In genomic region chr5:40507095-40507494, GRCh38 we compare ENCODE assay signal across 18 cellular contexts.
DNase-seq lines count a peak whose midpoint lies in the region; ATAC-seq and TF ChIP-seq lines count a peak whose summit lies in the region.
"Had no signal": no experiment of that assay in that cellular context is flagged by ENCODE, and none has a peak within 500 bp of the region (broad histone marks: within the 10 kb centered on the region; RNA-seq: fewer than 3 reads in every experiment).

No MANE protein-coding gene starts in this region.

- H3K9ac ChIP-seq in mammary epithelial cell (ENCODE audit: insufficient read depth, low read length) (no peak overlapping the region), Loucy (ENCODE audit: low read depth, low read length, poor library complexity, severe bottlenecking) (no peak overlapping the region)

- H3K36me3 Mint-ChIP-seq in MCF 10A (ENCODE audit: insufficient read depth, unreplicated experiment), result no peaks in the 10 kb centered on the region
- H3K36me3 Mint-ChIP-seq: IgD-negative memory B cell had no signal

- dilution Hi-C loops in mammary epithelial cell (cut with HindIII; ENCODE audit: low sequenced_read_pairs), result no loop called here

- intact Hi-C loops in mammary epithelial cell (cut with micrococcal nuclease), result loop anchor here (1.0 to 5.0 kb wide), 4 partner anchors 172 to 560 kb away; partner anchors contain the start of gene PTGER4
- intact Hi-C loops in MCF 10A (cut with micrococcal nuclease), result loop anchor here (1.0 to 5.0 kb wide), 5 partner anchors 172 to 795 kb away; partner anchors contain the start of gene PTGER4
- intact Hi-C loops in upper lobe of right lung (cut with DNase I), result no loop called here

- BruUV-seq in mammary epithelial cell (replicated peaks; lab: Mats Ljungman, UMichigan) (no TSS peak), MCF 10A (replicated peaks; lab: Mats Ljungman, UMichigan) (no TSS peak)

- H2AFZ ChIP-seq in mammary epithelial cell (ENCODE audit: low read depth, low read length) (no peak overlapping the region), Loucy (ENCODE audit: low read length) (no peak overlapping the region)

- no peaks in the 10 kb centered on the region for H3K9me3 ChIP-seq in mammary epithelial cell (replicated peaks; ENCODE audit: insufficient read depth, low read length)
- no peaks in the 10 kb centered on the region for H3K9me3 ChIP-seq in Loucy (ENCODE audit: insufficient read depth, low read depth, low read length)
- H3K9me3 ChIP-seq in upper lobe of right lung, result no peaks in the 10 kb centered on the region
- no peaks in the 10 kb centered on the region for H3K9me3 ChIP-seq in MG63
- H3K9me3 ChIP-seq: stomach, uterus had no signal

- 0 out of 2 replicates have a peak, but pooled peaks cover 2% of the 10 kb centered on the region for H3F3A ChIP-seq in Loucy (ENCODE audit: low read depth)

- H3K9me2 ChIP-seq in Loucy (replicated peaks; ENCODE audit: low read depth, low read length), result no peaks in the 10 kb centered on the region

- H4K20me1 ChIP-seq in mammary epithelial cell (ENCODE audit: insufficient read depth, low read length) (no peaks in the 10 kb centered on the region), Loucy (ENCODE audit: insufficient read depth, low read length, poor library complexity, severe bottlenecking) (no peaks in the 10 kb centered on the region)

- no peaks in the 10 kb centered on the region for H3K4me1 Mint-ChIP-seq in MCF 10A (ENCODE audit: insufficient read depth, unreplicated experiment)

- H3K36me3 ChIP-seq in mammary epithelial cell (ENCODE audit: insufficient read depth, low read length), result no peaks in the 10 kb centered on the region
- H3K36me3 ChIP-seq in Loucy (ENCODE audit: insufficient read depth, low read length), result no peaks in the 10 kb centered on the region
- no peaks in the 10 kb centered on the region for H3K36me3 ChIP-seq in upper lobe of right lung
- H3K36me3 ChIP-seq in MG63, result no peaks in the 10 kb centered on the region
- H3K36me3 ChIP-seq: stomach, uterus had no signal

- WGBS in mammary epithelial cell (ENCODE audit: low coverage, missing lambda C conversion rate), result 0% methylated on average over 2 of the region's 2 CpGs

- TF ChIP-seq CTCF in mammary epithelial cell (conservative IDR thresholded peaks at IDR 0.05 in 1 of 2, IDR thresholded peaks at IDR 0.05 in 1 of 2; ENCODE audit: extremely low read depth in 1 of 2, insufficient read depth in 1 of 2, low read depth in 1 of 2, low read length in 2 of 2) (peak; percentile 4 to 40), MCF 10A (IDR thresholded peaks at IDR 0.05; ENCODE audit: unreplicated experiment) (no peak), Loucy (conservative IDR thresholded peaks at IDR 0.05; ENCODE audit: low read length) (peak; percentile 72), choroid plexus epithelial cell (conservative IDR thresholded peaks at IDR 0.05; ENCODE audit: low read depth, low read length) (peak; percentile 35), upper lobe of right lung (IDR thresholded peaks at IDR 0.05) (peak; percentile 21)

- H3K79me2 ChIP-seq in mammary epithelial cell (ENCODE audit: insufficient read depth, low read length) (no peaks in the 10 kb centered on the region), Loucy (ENCODE audit: insufficient read depth, low read length) (no peaks in the 10 kb centered on the region)

- POLR2A ChIA-PET in MCF 10A (lab: Yijun Ruan, JAX), result interaction anchor here (0.7 kb wide), 1 partner anchor 42 kb away, joined by 4 read pairs; no protein-coding TSS in a partner anchor

- no peak overlapping the region for H3K27ac ChIP-seq in mammary epithelial cell (ENCODE audit: insufficient read depth, low read depth, low read length)
- H3K27ac ChIP-seq in upper lobe of right lung, result no peak overlapping the region
- H3K27ac ChIP-seq: stomach, uterus had no signal

- in situ Hi-C loops in mammary epithelial cell (cut with MboI; ENCODE audit: low sequenced_read_pairs in 2 of 2), result loop anchor here in 1 of 2 donors (10.0 kb wide), 1 partner anchor 178 kb away; no protein-coding TSS in a partner anchor

- no peak for ATAC-seq in upper lobe of right lung
- no peak for ATAC-seq in GM19035 (IDR thresholded peaks at IDR 0.05; ENCODE audit: unreplicated experiment)
- ATAC-seq: left lobe of liver, right cardiac atrium had no signal

- no peak overlapping the region for H3K27ac Mint-ChIP-seq in MCF 10A (ENCODE audit: low read depth, unreplicated experiment)
- H3K27ac Mint-ChIP-seq: activated CD4-positive, alpha-beta memory T cell treated with anti-CD3 and anti-CD28 coated beads, Interleukin-2, amount 10 ng/mL, durations not matched to agents 7 days and 5 days; IgD-negative memory B cell had no signal

- H3K27me3 ChIP-seq in mammary epithelial cell (ENCODE audit: insufficient read depth, low read length), result no peaks in the 10 kb centered on the region
- no peaks in the 10 kb centered on the region for H3K27me3 ChIP-seq in Loucy (ENCODE audit: insufficient read depth, low read length, poor library complexity, severe bottlenecking)
- no peaks in the 10 kb centered on the region for H3K27me3 ChIP-seq in upper lobe of right lung
- H3K27me3 ChIP-seq in MG63, result no peaks in the 10 kb centered on the region
- H3K27me3 ChIP-seq: stomach, uterus had no signal

- H3K4me1 ChIP-seq in mammary epithelial cell (ENCODE audit: insufficient read depth, low read length) (no peaks in the 10 kb centered on the region), Loucy (ENCODE audit: insufficient read depth, low read length, poor library complexity, severe bottlenecking) (peaks cover 31% of the 10 kb centered on the region), upper lobe of right lung (no peaks in the 10 kb centered on the region)
- H3K4me1 ChIP-seq: stomach, uterus had no signal

- H3K9me3 Mint-ChIP-seq in MCF 10A (ENCODE audit: unreplicated experiment), result no peaks in the 10 kb centered on the region
- H3K9me3 Mint-ChIP-seq: activated CD4-positive, alpha-beta memory T cell treated with anti-CD3 and anti-CD28 coated beads, Interleukin-2, amount 10 ng/mL, durations not matched to agents 7 days and 5 days had no signal

- DNase-seq in mammary epithelial cell (no peak), MCF 10A (ENCODE audit: unreplicated experiment) (no peak), choroid plexus epithelial cell (ENCODE audit: low read depth) (peak; percentile 33), upper lobe of right lung (no peak), NCI-H1694 (lab: John Stamatoyannopoulos, UW) (no peak), MG63 (no peak)
- DNase-seq: activated CD4-positive, alpha-beta memory T cell treated with anti-CD3 and anti-CD28 coated beads, Interleukin-2, amount 10 ng/mL, durations not matched to agents 7 days and 5 days; GF-D8; NCI-H1105 treated with DMSO at 0.1 percent for 48 hours; NCI-H2171; NCI-H748 treated with DMSO at 0.1 percent for 48 hours; right cardiac atrium; stomach; uterus had no signal

- no peak overlapping the region for H3K4me3 Mint-ChIP-seq in MCF 10A (ENCODE audit: unreplicated experiment)
- H3K4me3 Mint-ChIP-seq: activated CD4-positive, alpha-beta memory T cell treated with anti-CD3 and anti-CD28 coated beads, Interleukin-2, amount 10 ng/mL, durations not matched to agents 7 days and 5 days; IgD-negative memory B cell had no signal

- no peak overlapping the region for H3K4me2 ChIP-seq in mammary epithelial cell (ENCODE audit: insufficient read depth, low read depth, low read length)
- peak overlapping the region; percentile 25 for H3K4me2 ChIP-seq in Loucy (ENCODE audit: low read depth, low read length, poor library complexity, severe bottlenecking)

- CTCF ChIA-PET in mammary epithelial cell (lab: Charles Lee; ENCODE audit: low non-redundant PET) (no interaction called here), MCF 10A (lab: Yijun Ruan, JAX) (interaction anchor here (0.7 to 1.2 kb wide), 3 partner anchors 14 to 396 kb away, joined by 3 read pairs; no protein-coding TSS in a partner anchor)

- H3K4me3 ChIP-seq in mammary epithelial cell (replicated peaks in 1 of 3; ENCODE audit: insufficient read depth in 1 of 3, low read depth in 2 of 3, low read length in 3 of 3), result no peak overlapping the region
- no peak overlapping the region for H3K4me3 ChIP-seq in Loucy (ENCODE audit: low read length, poor library complexity, severe bottlenecking)
- no peak overlapping the region for H3K4me3 ChIP-seq in choroid plexus epithelial cell (ENCODE audit: low read depth, low read length)
- H3K4me3 ChIP-seq in upper lobe of right lung, result no peak overlapping the region
- no peak overlapping the region for H3K4me3 ChIP-seq in MG63
- H3K4me3 ChIP-seq: stomach, uterus had no signal

- no peaks in the 10 kb centered on the region for H3K27me3 Mint-ChIP-seq in MCF 10A (ENCODE audit: insufficient read depth, unreplicated experiment)
- H3K27me3 Mint-ChIP-seq: activated CD4-positive, alpha-beta memory T cell treated with anti-CD3 and anti-CD28 coated beads, Interleukin-2, amount 10 ng/mL, durations not matched to agents 7 days and 5 days; IgD-negative memory B cell had no signal
